In genomic region chr3:98966862-98967554, GRCh38 we compare ENCODE assay signal across 17 cellular contexts.
DNase-seq lines count a peak whose midpoint lies in the region; ATAC-seq, FAIRE-seq and TF ChIP-seq lines count a peak whose summit lies in the region.
"Had no signal": no experiment of that assay in that cellular context is flagged by ENCODE, and none has a peak within 500 bp of the region (broad histone marks: within the 10 kb centered on the region; RNA-seq: fewer than 3 reads in every experiment).

No MANE protein-coding gene starts in this region.

- H3K27me3 Mint-ChIP-seq in HFFc6 (ENCODE audit: insufficient read depth), result peaks cover 4% of the 10 kb centered on the region
- peaks cover 0 to 1% of the 10 kb centered on the region in 2 donors for H3K27me3 Mint-ChIP-seq in CD8-positive, alpha-beta memory T cell
- H3K27me3 Mint-ChIP-seq: natural killer cell treated with Interleukin-12 subunit alpha and Interleukin-12 subunit beta and Interleukin-15 and Interleukin-18, amount 100 ng/mL, for 72 hours had no signal

- peaks cover 29% of the 10 kb centered on the region for H3K79me2 ChIP-seq in ACC112 (ENCODE audit: control insufficient read depth, insufficient read depth, low read length, unreplicated experiment)

- WGBS in small intestine, 3 donors, result 82 to 90% (median 88%) methylated on average over 4 of the region's 4 CpGs

- H3K27me3 ChIP-seq in ACC112 (ENCODE audit: insufficient read depth, low read length) (no peaks in the 10 kb centered on the region), foreskin keratinocyte (no peaks in the 10 kb centered on the region), small intestine (ENCODE audit: control insufficient read depth in 2 of 2, insufficient read depth in 2 of 2, low read length in 2 of 2) (no peaks in the 10 kb centered on the region)
- H3K27me3 ChIP-seq in CD8-positive, alpha-beta memory T cell (ENCODE audit: insufficient read depth, low read length, poor library complexity, severe bottlenecking), result no peaks in the 10 kb centered on the region
- H3K27me3 ChIP-seq: upper lobe of right lung had no signal

- H3K27ac Mint-ChIP-seq in HFFc6, result peak overlapping the region; percentile 9; the same call in 1 of the 2 replicates
- no peak overlapping the region for H3K27ac Mint-ChIP-seq in CD8-positive, alpha-beta memory T cell
- H3K27ac Mint-ChIP-seq: natural killer cell treated with Interleukin-12 subunit alpha and Interleukin-12 subunit beta and Interleukin-15 and Interleukin-18, amount 100 ng/mL, for 72 hours had no signal

- H3K27ac ChIP-seq in ACC112 (ENCODE audit: low read depth, low read length), result peak overlapping the region; percentile 73
- H3K27ac ChIP-seq in foreskin keratinocyte, result peak overlapping the region; percentile 47
- H3K27ac ChIP-seq in CD8-positive, alpha-beta memory T cell (ENCODE audit: low read depth, low read length), result no peak overlapping the region
- H3K27ac ChIP-seq in small intestine (ENCODE audit: low read depth in 1 of 2, low read length in 1 of 2), result no peak overlapping the region
- H3K27ac ChIP-seq: upper lobe of right lung had no signal

- no peaks in the 10 kb centered on the region for H3K9me3 ChIP-seq in CD8-positive, alpha-beta memory T cell (ENCODE audit: low read length)
- H3K9me3 ChIP-seq in small intestine (ENCODE audit: control insufficient read depth, low read depth), result no peaks in the 10 kb centered on the region
- H3K9me3 ChIP-seq: upper lobe of right lung had no signal

- POLR2A ChIA-PET in CD8-positive, alpha-beta memory T cell (lab: Charles Lee), result no interaction called here

- H3K4me1 ChIP-seq in ACC112 (ENCODE audit: control insufficient read depth, insufficient read depth, low read length, unreplicated experiment) (peaks cover 83% of the 10 kb centered on the region), foreskin keratinocyte (peaks cover 69% of the 10 kb centered on the region), small intestine (ENCODE audit: control insufficient read depth in 2 of 2, insufficient read depth in 1 of 2, low read depth in 1 of 2, low read length in 1 of 2) (no peaks in the 10 kb centered on the region)
- H3K4me1 ChIP-seq in CD8-positive, alpha-beta memory T cell (ENCODE audit: insufficient read depth, low read length), result no peaks in the 10 kb centered on the region
- H3K4me1 ChIP-seq: upper lobe of right lung had no signal

- no peak for TF ChIP-seq CTCF in HFFc6 (IDR thresholded peaks at IDR 0.05)
- no peak for TF ChIP-seq CTCF in foreskin keratinocyte (conservative IDR thresholded peaks at IDR 0.05)

- H3K36me3 Mint-ChIP-seq in HFFc6 (ENCODE audit: low read depth), result peaks cover 19% of the 10 kb centered on the region
- no peaks in the 10 kb centered on the region for H3K36me3 Mint-ChIP-seq in CD8-positive, alpha-beta memory T cell
- H3K36me3 Mint-ChIP-seq: natural killer cell treated with Interleukin-12 subunit alpha and Interleukin-12 subunit beta and Interleukin-15 and Interleukin-18, amount 100 ng/mL, for 72 hours had no signal

- H3K4me3 Mint-ChIP-seq in HFFc6, result no peak overlapping the region
- H3K4me3 Mint-ChIP-seq in CD8-positive, alpha-beta memory T cell, result no peak overlapping the region
- H3K4me3 Mint-ChIP-seq: natural killer cell treated with Interleukin-12 subunit alpha and Interleukin-12 subunit beta and Interleukin-15 and Interleukin-18, amount 100 ng/mL, for 72 hours had no signal

- peak; percentile 9 for ATAC-seq in foreskin keratinocyte
- ATAC-seq in GM18907 (IDR thresholded peaks at IDR 0.05; ENCODE audit: unreplicated experiment), result no peak
- ATAC-seq: natural killer cell treated with Interleukin-12 subunit alpha and Interleukin-12 subunit beta and Interleukin-15 and Interleukin-18, amount 100 ng/mL, for 72 hours; stimulated activated naive CD8-positive, alpha-beta T cell treated with anti-CD3 and anti-CD28 coated beads, Interleukin-15, Interleukin-2, amounts not matched to agents 100 U/mL and 50 U/mL, for 24 hours; upper lobe of right lung had no signal

- peaks cover 57% of the 10 kb centered on the region for H3K4me1 Mint-ChIP-seq in HFFc6 (ENCODE audit: low read depth)
- no peaks in the 10 kb centered on the region for H3K4me1 Mint-ChIP-seq in CD8-positive, alpha-beta memory T cell

- FAIRE-seq in small intestine (lab: Jason Lieb, UNC), result no peak

- H3K4me3 ChIP-seq in ACC112 (ENCODE audit: low read depth, low read length), result peak overlapping the region; percentile 48
- no peak overlapping the region for H3K4me3 ChIP-seq in CD8-positive, alpha-beta memory T cell (ENCODE audit: low read length)
- no peak overlapping the region for H3K4me3 ChIP-seq in small intestine (ENCODE audit: low read depth in 1 of 2, low read length in 2 of 2)
- H3K4me3 ChIP-seq: upper lobe of right lung had no signal

- CTCF ChIA-PET in CD8-positive, alpha-beta memory T cell (lab: Charles Lee), result no interaction called here

- no peaks in the 10 kb centered on the region for H3K9me3 Mint-ChIP-seq in HFFc6
- peaks cover 0 to 2% (median 0%) of the 10 kb centered on the region in 5 donors for H3K9me3 Mint-ChIP-seq in CD8-positive, alpha-beta memory T cell
- H3K9me3 Mint-ChIP-seq: natural killer cell treated with Interleukin-12 subunit alpha and Interleukin-12 subunit beta and Interleukin-15 and Interleukin-18, amount 100 ng/mL, for 72 hours had no signal

- H2AFZ ChIP-seq in ACC112 (ENCODE audit: low read length, unreplicated experiment), result peak overlapping the region; percentile 39

- H3K36me3 ChIP-seq in ACC112 (ENCODE audit: insufficient read depth, low read length) (no peaks in the 10 kb centered on the region), small intestine (ENCODE audit: control insufficient read depth in 2 of 2, insufficient read depth in 2 of 2, low read length in 2 of 2) (no peaks in the 10 kb centered on the region)
- H3K36me3 ChIP-seq in CD8-positive, alpha-beta memory T cell (ENCODE audit: insufficient read depth, low read length), result no peaks in the 10 kb centered on the region
- H3K36me3 ChIP-seq: upper lobe of right lung had no signal

- no peak for DNase-seq in HFFc6
- DNase-seq in SW480 (ENCODE audit: low spot score), result peak; percentile 96
- DNase-seq in foreskin keratinocyte, result peak in 1 of 2 donors; percentile 65
- DNase-seq in CD8-positive, alpha-beta memory T cell, result no peak
- no peak for DNase-seq in small intestine
- no peak for DNase-seq in hepatic stellate cell (ENCODE audit: low spot score)
- DNase-seq: COR-L47; NCI-H1092; NCI-H2107; NCI-H748 treated with DMSO at 0.1 percent for 48 hours; stimulated activated CD4-positive, alpha-beta T cell treated with anti-CD3 and anti-CD28 coated beads, Interleukin-15, amount 100 ng/mL, for 24 hours; stimulated activated naive CD8-positive, alpha-beta T cell treated with anti-CD3 and anti-CD28 coated beads, Interleukin-15, Interleukin-2, amounts not matched to agents 100 U/mL and 50 U/mL, for 24 hours; SW 1271; upper lobe of right lung had no signal

Comparison
In these comparisons a context has a peak if more than half of its experiments do, and no peak if none do; other contexts are left out.
1. H3K27ac ChIP-seq: peak in ACC112 (single experiment) and foreskin keratinocyte (single experiment); none in CD8-positive, alpha-beta memory T cell (single experiment) and small intestine (0 of 2).